33 cellular contexts compared by ENCODE assay signal in the genomic region with DNA sequence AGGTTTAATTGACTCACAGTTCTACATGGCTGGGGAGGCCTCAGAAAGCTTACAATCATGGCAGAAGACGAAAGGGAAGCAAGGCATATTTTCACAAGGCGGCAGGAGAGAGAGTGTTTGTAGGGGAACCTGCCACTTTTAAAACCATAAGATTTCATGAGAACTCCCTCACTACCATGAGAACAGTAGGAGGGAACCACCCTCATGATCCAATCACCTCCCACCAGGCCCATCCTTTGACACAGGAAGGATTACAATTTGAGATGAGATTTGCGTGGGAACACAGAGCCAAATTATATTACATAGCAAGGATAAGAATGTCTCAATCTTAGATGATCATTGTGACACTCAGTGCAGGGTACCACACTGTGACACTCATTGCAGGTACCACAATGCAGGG. TPM values are rescaled to one million over a fixed set of nuclear protein-coding genes. Genes with fewer than 3 reads are reported as not detected.
DNase-seq lines count a peak whose midpoint lies in the region; ATAC-seq and TF ChIP-seq lines count a peak whose summit lies in the region.
"Had no signal": no experiment of that assay in that cellular context is flagged by ENCODE, and none has a peak within 500 bp of the region (broad histone marks: within the 10 kb centered on the region; RNA-seq: fewer than 3 reads in every experiment).

No MANE protein-coding gene starts in this region.

- no peak overlapping the region for H4K5ac ChIP-seq in mesendoderm (ENCODE audit: low read length)

- H3K4me3 ChIP-seq in A673 (ENCODE audit: low read depth, low read length, poor library complexity, severe bottlenecking) (no peak overlapping the region), mesenchymal stem cell (ENCODE audit: insufficient read depth in 1 of 2, low read depth in 1 of 2, low read length in 2 of 2) (no peak overlapping the region), mesendoderm (ENCODE audit: low read length) (no peak overlapping the region)
- H3K4me3 ChIP-seq: A549; BLaER1; BLaER1 treated with 17β-estradiol and CSF1 and Interleukin-3, amounts not matched to agents 10 nM and 100 nM had no signal

- H3K23ac ChIP-seq in mesenchymal stem cell (ENCODE audit: low read length in 2 of 2) (no peak overlapping the region), mesendoderm (ENCODE audit: low read length) (no peak overlapping the region)

- POLR2A ChIA-PET in A673 (lab: Charles Lee; ENCODE audit: low non-redundant PET) = no interaction called here

- intact Hi-C loops in A673 (cut with micrococcal nuclease; ENCODE audit: unreplicated experiment) = no loop called here

- DNase-seq in A673 (ENCODE audit: low spot score) (peak; percentile 24), mesenchymal stem cell (no peak), mesendoderm (no peak), putamen (ENCODE audit: low spot score) (peak; percentile 35), HCEC 1CT (no peak), cerebellar cortex (ENCODE audit: low spot score) (no peak), retina (no peak)
- DNase-seq: 8988T; ACHN; AML-193; BE2C; C1 segment of cervical spinal cord; Caco-2; Calu3; CD4-positive, alpha-beta memory T cell; CD4-positive, alpha-beta T cell; CD4-positive, CD25-positive, alpha-beta regulatory T cell; CD8-positive, alpha-beta memory T cell; CD8-positive, alpha-beta T cell; COR-L47; DMS 273 treated with DMSO at 0.1 percent for 48 hours; DMS153; DMS53; DMS79; DMS79 treated with DMSO at 0.1 percent for 48 hours; DND-41; EL had no signal

- H2BK5ac ChIP-seq in mesenchymal stem cell (ENCODE audit: low read depth, low read length, poor library complexity, severe bottlenecking) = no peak overlapping the region
- H2BK5ac ChIP-seq in mesendoderm (ENCODE audit: low read length) = no peak overlapping the region

- H2AK5ac ChIP-seq in mesenchymal stem cell (ENCODE audit: low read length, severe bottlenecking) = no peak overlapping the region
- peak overlapping the region; percentile 29 for H2AK5ac ChIP-seq in mesendoderm (ENCODE audit: low read length)

- H2BK15ac ChIP-seq in mesenchymal stem cell (ENCODE audit: low read depth, poor library complexity, severe bottlenecking) = no peak overlapping the region
- H2BK15ac ChIP-seq in mesendoderm (replicated peaks; ENCODE audit: low read depth) = no peak overlapping the region

- 92% methylated on average over 2 of the region's 3 CpGs for WGBS in mesenchymal stem cell
- no CpG with 5 or more reads among the region's 3 CpGs for WGBS in mesendoderm (ENCODE audit: extremely low coverage, insufficient coverage, low lambda C conversion rate)

- H3K56ac ChIP-seq in mesendoderm (ENCODE audit: low read length) = no peak overlapping the region

- no peak overlapping the region for H4K91ac ChIP-seq in mesenchymal stem cell (ENCODE audit: low read length)

- TF ChIP-seq CTCF in A673 (conservative IDR thresholded peaks at IDR 0.05; ENCODE audit: low read depth, low read length) = no peak

- no peaks in the 10 kb centered on the region for H3K79me1 ChIP-seq in mesenchymal stem cell (replicated peaks; ENCODE audit: low read length, poor library complexity, severe bottlenecking)
- H3K79me1 ChIP-seq in mesendoderm (ENCODE audit: low read length) = no peaks in the 10 kb centered on the region

- H3K27ac ChIP-seq in A673 (ENCODE audit: low read depth, low read length, poor library complexity, severe bottlenecking) = no peak overlapping the region
- H3K27ac ChIP-seq in mesenchymal stem cell (ENCODE audit: low read length, poor library complexity, severe bottlenecking) = no peak overlapping the region
- no peak overlapping the region for H3K27ac ChIP-seq in mesendoderm (ENCODE audit: low read depth, low read length)
- H3K27ac ChIP-seq: 22Rv1; A549; BLaER1; BLaER1 treated with 17β-estradiol and CSF1 and Interleukin-3, amounts not matched to agents 10 nM and 100 nM; C4-2B had no signal

- no peak overlapping the region for H2AFZ ChIP-seq in mesenchymal stem cell (ENCODE audit: low read depth, low read length)

- H3K36me3 ChIP-seq in A673 (ENCODE audit: insufficient read depth, low read length, poor library complexity, severe bottlenecking) (no peaks in the 10 kb centered on the region), mesenchymal stem cell (ENCODE audit: control insufficient read depth in 1 of 2, insufficient read depth in 2 of 2, low read depth in 1 of 2, low read length in 2 of 2) (no peaks in the 10 kb centered on the region), mesendoderm (ENCODE audit: control insufficient read depth, insufficient read depth, low read length) (no peaks in the 10 kb centered on the region)
- H3K36me3 ChIP-seq: BE2C; BLaER1; BLaER1 treated with 17β-estradiol and CSF1 and Interleukin-3, amounts not matched to agents 10 nM and 100 nM had no signal

- H3K9me3 ChIP-seq in A673 (ENCODE audit: low read depth, low read length, poor library complexity, severe bottlenecking) (no peaks in the 10 kb centered on the region), mesenchymal stem cell (ENCODE audit: control insufficient read depth, low read length) (no peaks in the 10 kb centered on the region)
- H3K9me3 ChIP-seq: A549, BE2C, BLaER1, Caco-2 had no signal

- peaks cover 14% of the 10 kb centered on the region for H3K4me1 ChIP-seq in A673 (ENCODE audit: insufficient read depth, low read length, poor library complexity, severe bottlenecking)
- peaks cover 2% of the 10 kb centered on the region for H3K4me1 ChIP-seq in mesenchymal stem cell (ENCODE audit: control insufficient read depth, insufficient read depth, low read depth, low read length)
- H3K4me1 ChIP-seq in mesendoderm (ENCODE audit: control insufficient read depth, low read depth, low read length) = no peaks in the 10 kb centered on the region
- H3K4me1 ChIP-seq: BE2C; BLaER1; BLaER1 treated with 17β-estradiol and CSF1 and Interleukin-3, amounts not matched to agents 10 nM and 100 nM; Caco-2 had no signal

- BruUV-seq in A673 (replicated peaks; lab: Mats Ljungman, UMichigan) = no TSS peak

- H3K79me2 ChIP-seq in mesendoderm (ENCODE audit: control insufficient read depth, insufficient read depth, low read length) = no peaks in the 10 kb centered on the region

- H3K14ac ChIP-seq in mesenchymal stem cell (ENCODE audit: low read length in 2 of 2) = no peak overlapping the region

- H3K4me2 ChIP-seq in mesenchymal stem cell (ENCODE audit: low read length, poor library complexity, severe bottlenecking) (no peak overlapping the region), mesendoderm (ENCODE audit: low read length) (no peak overlapping the region)
- H3K4me2 ChIP-seq: A549; BLaER1; BLaER1 treated with 17β-estradiol and CSF1 and Interleukin-3, amounts not matched to agents 10 nM and 100 nM had no signal

- H3K9ac ChIP-seq in mesenchymal stem cell (ENCODE audit: low read length) (no peak overlapping the region), mesendoderm (ENCODE audit: low read length) (no peak overlapping the region)
- H3K9ac ChIP-seq: BLaER1; BLaER1 treated with 17β-estradiol and CSF1 and Interleukin-3, amounts not matched to agents 10 nM and 100 nM had no signal

- CTCF ChIA-PET in A673 (lab: Charles Lee) = no interaction called here

- no peak overlapping the region for H4K8ac ChIP-seq in mesenchymal stem cell (ENCODE audit: low read length)
- H4K8ac ChIP-seq in mesendoderm (ENCODE audit: low read depth, low read length) = no peak overlapping the region

- H3K27me3 ChIP-seq in A673 (replicated peaks; ENCODE audit: insufficient read depth, low read depth, low read length, poor library complexity) = no peaks in the 10 kb centered on the region
- no peaks in the 10 kb centered on the region for H3K27me3 ChIP-seq in mesenchymal stem cell (ENCODE audit: control insufficient read depth in 1 of 2, insufficient read depth in 1 of 2, low read length in 2 of 2)
- H3K27me3 ChIP-seq in mesendoderm (ENCODE audit: insufficient read depth, low read length, poor library complexity) = no peaks in the 10 kb centered on the region
- H3K27me3 ChIP-seq: BE2C; BLaER1; BLaER1 treated with 17β-estradiol and CSF1 and Interleukin-3, amounts not matched to agents 10 nM and 100 nM had no signal

- peak overlapping the region in 1 of 2 experiments; percentile 68 for H3K18ac ChIP-seq in mesenchymal stem cell (ENCODE audit: low read depth in 1 of 2, low read length in 2 of 2)
- H3K18ac ChIP-seq in mesendoderm (ENCODE audit: low read length) = no peak overlapping the region

- no peak for ATAC-seq in HG02852 (IDR thresholded peaks at IDR 0.05; ENCODE audit: unreplicated experiment)
- ATAC-seq: A549; CD8-positive, alpha-beta T cell had no signal

- H2BK120ac ChIP-seq in mesenchymal stem cell (ENCODE audit: low read depth, low read length) (no peak overlapping the region), mesendoderm (ENCODE audit: low read depth, low read length) (no peak overlapping the region)

- H3K4ac ChIP-seq in mesenchymal stem cell (ENCODE audit: low read depth in 1 of 2, low read length in 2 of 2) (peak overlapping the region in 1 of 2 experiments; percentile 64), mesendoderm (ENCODE audit: low read depth, low read length) (no peak overlapping the region)

- peak overlapping the region; percentile 73 to 98 for H2BK12ac ChIP-seq in mesenchymal stem cell (ENCODE audit: low read length in 2 of 2)

RNA-seq across cellular contexts. Expression of a gene that starts 44.2 kb away (rescaled TPM):
- 88.3 and 102 TPM in 2 replicates for total RNA-seq in A673 (2021)
- polyA plus RNA-seq in mesenchymal stem cell (2013, experiment 1 of 2) = 65.8 TPM
- polyA plus RNA-seq in mesenchymal stem cell (2013, experiment 2 of 2) = 82.5 TPM
- polyA plus RNA-seq in mesendoderm (2013, experiment 1 of 2) = 146 TPM
- polyA plus RNA-seq in mesendoderm (2013, experiment 2 of 2) = 197 TPM

RNA-seq across cellular contexts. Expression of a gene that starts 44.4 kb away (rescaled TPM):
- 182 and 193 TPM in 2 replicates for total RNA-seq in A673 (2021)
- polyA plus RNA-seq in mesenchymal stem cell (2013, experiment 1 of 2) = 149 TPM
- 165 TPM for polyA plus RNA-seq in mesenchymal stem cell (2013, experiment 2 of 2)
- polyA plus RNA-seq in mesendoderm (2013, experiment 1 of 2) = 351 TPM
- 360 TPM for polyA plus RNA-seq in mesendoderm (2013, experiment 2 of 2)

Comparison
In these comparisons a context has a peak if more than half of its experiments do, and no peak if none do; other contexts are left out.
1. DNase-seq: peak in A673 (single experiment) and putamen (single experiment); none in mesenchymal stem cell (single experiment), mesendoderm (single experiment), HCEC 1CT (single experiment), cerebellar cortex (single experiment) and retina (single experiment).